In the genomic region with DNA sequence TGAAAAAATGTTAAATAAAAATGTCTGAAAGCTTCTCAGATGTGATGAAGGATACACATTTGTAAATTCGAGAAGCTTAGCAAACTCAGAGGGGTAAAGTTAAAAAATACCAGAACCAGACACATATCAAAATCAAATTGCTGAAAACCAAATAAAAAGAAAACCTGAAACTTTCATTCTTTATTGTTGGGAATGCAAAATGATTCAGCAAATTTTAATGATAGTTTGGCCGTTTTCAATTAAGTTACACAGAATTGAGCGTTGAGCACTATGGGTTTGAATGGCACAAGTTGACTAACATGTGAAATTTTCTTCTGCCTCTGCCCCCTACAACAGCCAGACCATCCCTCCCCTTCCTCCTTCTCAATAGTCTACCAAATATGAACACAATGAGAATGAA, we compare ENCODE assay signal across 10 cellular contexts. TPM values are rescaled to one million over a fixed set of nuclear protein-coding genes. Genes with fewer than 3 reads are reported as not detected.
"Had no signal": no experiment of that assay in that cellular context is flagged by ENCODE, and none has a peak within 500 bp of the region (broad histone marks: within the 10 kb centered on the region; RNA-seq: fewer than 3 reads in every experiment).

No MANE protein-coding gene starts in this region.

- H3K9ac ChIP-seq: KMS-11 had no signal

- H3K4me2 ChIP-seq: KMS-11 had no signal

- ATAC-seq: HepG2 had no signal

- DNase-seq: IMR-90, KBM-7, KG1 had no signal

- H3K27ac ChIP-seq: HL-60, KMS-11 had no signal

- FAIRE-seq: HepG2, HTR-8/SVneo had no signal

RNA-seq across cellular contexts. Expression of a gene that starts 33.5 kb away (rescaled TPM):
- total RNA-seq: HepG2, HT-29, HT1080, IMR-90 had no signal
- polyA plus RNA-seq: HepG2, IgD-negative memory B cell, IMR-90 had no signal
